In the genomic region with DNA sequence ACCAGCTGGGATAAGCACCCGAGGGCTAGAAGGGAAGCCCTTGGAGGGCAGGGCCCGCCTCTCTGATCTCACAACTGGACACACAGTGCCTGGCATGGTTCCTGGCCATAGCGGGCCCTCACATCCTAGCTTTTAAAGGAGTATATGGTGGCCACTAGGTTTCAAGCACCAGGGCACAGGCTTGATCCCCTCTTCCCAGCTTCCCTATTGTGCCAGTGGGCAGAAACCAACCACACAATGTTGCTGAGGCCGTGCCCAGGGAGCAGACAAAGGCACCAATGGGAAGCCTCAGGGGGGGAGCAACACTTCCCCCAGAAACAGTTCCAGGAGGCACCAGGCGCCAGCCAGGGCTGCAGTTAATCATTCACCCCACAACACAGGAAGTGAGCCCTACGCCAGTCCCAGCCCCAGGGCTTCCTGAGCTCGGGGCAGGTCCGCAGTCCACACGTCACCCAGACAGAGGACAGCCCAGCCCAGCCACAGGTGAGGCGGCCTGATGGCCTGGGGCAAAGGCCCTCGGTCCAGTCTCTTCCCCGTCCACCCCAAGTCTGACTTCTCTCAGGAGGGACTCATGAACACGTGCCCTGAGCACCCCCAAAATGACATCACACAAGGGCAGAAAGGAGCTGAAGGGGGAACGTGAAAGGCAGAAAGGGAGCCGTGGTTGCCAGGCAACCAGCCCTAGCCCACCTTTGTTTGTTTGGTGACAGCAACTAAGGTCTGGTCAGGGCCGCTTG, we compare ENCODE assay signal across 8 cellular contexts. TPM values are rescaled to one million over a fixed set of nuclear protein-coding genes. Genes with fewer than 3 reads are reported as not detected.
DNase-seq lines count a peak whose midpoint lies in the region; ATAC-seq and TF ChIP-seq lines count a peak whose summit lies in the region.

No MANE protein-coding gene starts in this region.

- CTCF ChIA-PET in MCF 10A (lab: Yijun Ruan, JAX): interaction anchor here (0.7 to 9.0 kb wide), 7 partner anchors 10 to 137 kb away, joined by 3 to 75 read pairs (median 3); partner anchors contain the start of gene SMIM5
- CTCF ChIA-PET in mammary epithelial cell (lab: Charles Lee; ENCODE audit: low non-redundant PET): no interaction called here

- H3K4me2 ChIP-seq in mammary epithelial cell (ENCODE audit: insufficient read depth, low read depth, low read length) (no peak overlapping the region), GM23248 (ENCODE audit: unreplicated experiment) (no peak overlapping the region)

- no peak overlapping the region for H3K9ac ChIP-seq in mammary epithelial cell (ENCODE audit: insufficient read depth, low read length)
- H3K9ac ChIP-seq in liver (ENCODE audit: low read depth in 1 of 2, low read length in 2 of 2): peak overlapping the region; percentile 24 to 85
- H3K9ac ChIP-seq in GM23248: no peak overlapping the region

- H3K9me2 ChIP-seq in GM23248 (ENCODE audit: insufficient read depth): no peaks in the 10 kb centered on the region

- no peaks in the 10 kb centered on the region for H3K27me3 ChIP-seq in mammary epithelial cell (ENCODE audit: insufficient read depth, low read length)
- H3K27me3 ChIP-seq in liver (ENCODE audit: control insufficient read depth in 4 of 4, insufficient read depth in 4 of 4, low read length in 3 of 4): no peaks in the 10 kb centered on the region
- no peaks in the 10 kb centered on the region for H3K27me3 ChIP-seq in GM23248 (replicated peaks; ENCODE audit: insufficient read depth)

- no peaks in the 10 kb centered on the region for H3K9me3 ChIP-seq in mammary epithelial cell (replicated peaks; ENCODE audit: insufficient read depth, low read length)
- no peaks in the 10 kb centered on the region for H3K9me3 ChIP-seq in liver (ENCODE audit: control insufficient read depth in 4 of 4, low read length in 3 of 4)
- H3K9me3 ChIP-seq in GM23248 (ENCODE audit: low read depth): no peaks in the 10 kb centered on the region

- dilution Hi-C loops in mammary epithelial cell (cut with HindIII; ENCODE audit: low sequenced_read_pairs): no loop called here

- H3K36me3 ChIP-seq in mammary epithelial cell (ENCODE audit: insufficient read depth, low read length) (no peaks in the 10 kb centered on the region), liver (ENCODE audit: control insufficient read depth in 4 of 4, insufficient read depth in 3 of 4, low read depth in 1 of 4, low read length in 3 of 4) (peaks cover 4 to 23% (median 11%) of the 10 kb centered on the region in 4 donors), GM23248 (ENCODE audit: low read depth) (no peaks in the 10 kb centered on the region)

- no peaks in the 10 kb centered on the region for H4K20me1 ChIP-seq in mammary epithelial cell (ENCODE audit: insufficient read depth, low read length)
- no peaks in the 10 kb centered on the region for H4K20me1 ChIP-seq in GM23248 (ENCODE audit: insufficient read depth)

- H3K4me1 ChIP-seq in mammary epithelial cell (ENCODE audit: insufficient read depth, low read length): no peaks in the 10 kb centered on the region
- peaks cover 6 to 17% (median 11%) of the 10 kb centered on the region in 4 donors for H3K4me1 ChIP-seq in liver (ENCODE audit: control insufficient read depth in 4 of 4, insufficient read depth in 4 of 4, low read length in 3 of 4)
- H3K4me1 ChIP-seq in GM23248 (ENCODE audit: insufficient read depth): no peaks in the 10 kb centered on the region

- no peak for TF ChIP-seq CTCF in MCF 10A (IDR thresholded peaks at IDR 0.05; ENCODE audit: unreplicated experiment)
- TF ChIP-seq CTCF in mammary epithelial cell (conservative IDR thresholded peaks at IDR 0.05 in 1 of 2, IDR thresholded peaks at IDR 0.05 in 1 of 2; ENCODE audit: extremely low read depth in 1 of 2, insufficient read depth in 1 of 2, low read depth in 1 of 2, low read length in 2 of 2): no peak
- no peak for TF ChIP-seq CTCF in liver (IDR thresholded peaks at IDR 0.05; ENCODE audit: low read depth, low read length, missing input control)

- H3K27me3 Mint-ChIP-seq in MCF 10A (ENCODE audit: insufficient read depth, unreplicated experiment): no peaks in the 10 kb centered on the region
- H3K27me3 Mint-ChIP-seq in activated naive CD8-positive, alpha-beta T cell treated with anti-CD3 and anti-CD28 coated beads, Interleukin-2, amount 10 ng/mL, durations not matched to agents 7 days and 5 days: no peaks in the 10 kb centered on the region

- BruUV-seq in MCF 10A (replicated peaks; lab: Mats Ljungman, UMichigan) (no TSS peak), mammary epithelial cell (replicated peaks; lab: Mats Ljungman, UMichigan) (no TSS peak)

- no peak overlapping the region for H3K4me3 Mint-ChIP-seq in MCF 10A (ENCODE audit: unreplicated experiment)
- peak overlapping the region; percentile 43 for H3K4me3 Mint-ChIP-seq in activated naive CD8-positive, alpha-beta T cell treated with anti-CD3 and anti-CD28 coated beads, Interleukin-2, amount 10 ng/mL, durations not matched to agents 7 days and 5 days

- in situ Hi-C loops in mammary epithelial cell (cut with MboI; ENCODE audit: low sequenced_read_pairs in 2 of 2) (no loop called here), GM23248 (cut with MboI) (no loop called here)

- POLR2A ChIA-PET in MCF 10A (lab: Yijun Ruan, JAX): no interaction called here
- POLR2A ChIA-PET in activated naive CD8-positive, alpha-beta T cell treated with anti-CD3 and anti-CD28 coated beads, Interleukin-2, amount 10 ng/mL, durations not matched to agents 7 days and 5 days (lab: Charles Lee): interaction anchor here (0.9 to 1.3 kb wide), 3 partner anchors 21 to 107 kb away, joined by 4 to 7 read pairs (median 5); partner anchors contain the start of genes RECQL5 and SAP30BP

- H2AFZ ChIP-seq in mammary epithelial cell (ENCODE audit: low read depth, low read length) (no peak overlapping the region), GM23248 (no peak overlapping the region)

- H3F3A ChIP-seq in GM23248 (ENCODE audit: insufficient read depth): no peaks in the 10 kb centered on the region

- no peak overlapping the region for H3K27ac Mint-ChIP-seq in MCF 10A (ENCODE audit: low read depth, unreplicated experiment)
- peak overlapping the region; percentile 92 for H3K27ac Mint-ChIP-seq in activated naive CD8-positive, alpha-beta T cell treated with anti-CD3 and anti-CD28 coated beads, Interleukin-2, amount 10 ng/mL, durations not matched to agents 7 days and 5 days

- no peaks in the 10 kb centered on the region for H3K79me2 ChIP-seq in mammary epithelial cell (ENCODE audit: insufficient read depth, low read length)
- no peaks in the 10 kb centered on the region for H3K79me2 ChIP-seq in GM23248 (ENCODE audit: insufficient read depth)

- intact Hi-C loops in MCF 10A (cut with micrococcal nuclease) (no loop called here), mammary epithelial cell (cut with micrococcal nuclease) (no loop called here)

- no peaks in the 10 kb centered on the region for H3K9me3 Mint-ChIP-seq in MCF 10A (ENCODE audit: unreplicated experiment)
- no peaks in the 10 kb centered on the region for H3K9me3 Mint-ChIP-seq in activated naive CD8-positive, alpha-beta T cell treated with anti-CD3 and anti-CD28 coated beads, Interleukin-2, amount 10 ng/mL, durations not matched to agents 7 days and 5 days

- WGBS in mammary epithelial cell (ENCODE audit: low coverage, missing lambda C conversion rate): 81% methylated on average over 12 of the region's 16 CpGs
- WGBS in liver: 24% methylated on average over 16 of the region's 16 CpGs
- 78 to 79% methylated on average over 16 of the region's 16 CpGs for WGBS in GM23248 (ENCODE audit: low coverage in 1 of 2, low lambda C conversion rate in 2 of 2, missing lambda C conversion rate in 2 of 2), 2 experiments

- H3K4me1 Mint-ChIP-seq in MCF 10A (ENCODE audit: insufficient read depth, unreplicated experiment): peaks cover 5% of the 10 kb centered on the region
- H3K4me1 Mint-ChIP-seq in activated naive CD8-positive, alpha-beta T cell treated with anti-CD3 and anti-CD28 coated beads, Interleukin-2, amount 10 ng/mL, durations not matched to agents 7 days and 5 days: peaks cover 6% of the 10 kb centered on the region

- H3K27ac ChIP-seq in mammary epithelial cell (ENCODE audit: insufficient read depth, low read depth, low read length): no peak overlapping the region
- peak overlapping the region; percentile 81 to 90 for H3K27ac ChIP-seq in liver (ENCODE audit: low read depth in 1 of 2, low read length in 2 of 2)
- no peak overlapping the region for H3K27ac ChIP-seq in GM23248

- DNase-seq in MCF 10A (ENCODE audit: unreplicated experiment) (peak; percentile 36), mammary epithelial cell (no peak), ureter (ENCODE audit: low spot score) (peak; percentile 90), GM23248 (no peak), NCI-H2107 (lab: John Stamatoyannopoulos, UW) (no peak)
- no peak for DNase-seq in activated naive CD8-positive, alpha-beta T cell treated with anti-CD3 and anti-CD28 coated beads, Interleukin-2, amount 10 ng/mL, durations not matched to agents 7 days and 5 days

- H3K4me3 ChIP-seq in mammary epithelial cell (replicated peaks in 1 of 3; ENCODE audit: insufficient read depth in 1 of 3, low read depth in 2 of 3, low read length in 3 of 3) (no peak overlapping the region), liver (ENCODE audit: low read depth in 1 of 3, low read length in 3 of 3) (peak overlapping the region in 1 of 3 donors; percentile 16), GM23248 (no peak overlapping the region)

- TF ChIP-seq RAD21 in liver (IDR thresholded peaks at IDR 0.05): peak in 1 of 2 donors; percentile 39

- H3K36me3 Mint-ChIP-seq in MCF 10A (ENCODE audit: insufficient read depth, unreplicated experiment): peaks cover 31% of the 10 kb centered on the region
- H3K36me3 Mint-ChIP-seq in activated naive CD8-positive, alpha-beta T cell treated with anti-CD3 and anti-CD28 coated beads, Interleukin-2, amount 10 ng/mL, durations not matched to agents 7 days and 5 days: no peaks in the 10 kb centered on the region

- peak; percentile 83 for ATAC-seq in HG03460 (IDR thresholded peaks at IDR 0.05; ENCODE audit: unreplicated experiment)
- peak; percentile 95 for ATAC-seq in activated naive CD8-positive, alpha-beta T cell treated with anti-CD3 and anti-CD28 coated beads, Interleukin-2, amount 10 ng/mL, durations not matched to agents 7 days and 5 days (ENCODE audit: low read depth)

RNA-seq across cellular contexts. Expression of gene SMIM5, which starts 12.8 kb away (rescaled TPM):
- 0.09 TPM in 1 of 2 replicates, not detected in the other for total RNA-seq in MCF 10A (2022)
- total RNA-seq in mammary epithelial cell: not detected
- polyA plus RNA-seq in mammary epithelial cell: 0.03 TPM
- not detected for polyA minus RNA-seq in mammary epithelial cell
- under 1 TPM; 0.26 to 0.42 TPM for total RNA-seq in activated naive CD8-positive, alpha-beta T cell treated with anti-CD3 and anti-CD28 coated beads, Interleukin-2, amount 10 ng/mL, durations not matched to agents 7 days and 5 days
- 10 to 100 TPM in 1 of 2 donors, under 1 TPM in 1; 0.25 to 54.9 TPM for total RNA-seq in liver
- under 1 TPM; 0.10 TPM for polyA plus RNA-seq in liver
- 9.5 TPM for total RNA-seq in ureter
- total RNA-seq in GM23248 (2014; rRNA removed; shearing (Covaris generic)): not detected in 2 replicates
- polyA plus RNA-seq in GM23248 (2016; fragmentation: Nextera tagmentation; extraction: Ambion mirVana): 0.08 and 0.16 TPM in 2 replicates

RNA-seq across cellular contexts. Expression of gene RECQL5, which starts 20.9 kb away (rescaled TPM):
- total RNA-seq in MCF 10A (2022): 36.3 and 47.9 TPM in 2 replicates
- 10 to 100 TPM; 25.3 to 34.8 TPM for total RNA-seq in mammary epithelial cell
- 14.5 TPM for polyA plus RNA-seq in mammary epithelial cell
- polyA minus RNA-seq in mammary epithelial cell: 27.2 TPM
- total RNA-seq in activated naive CD8-positive, alpha-beta T cell treated with anti-CD3 and anti-CD28 coated beads, Interleukin-2, amount 10 ng/mL, durations not matched to agents 7 days and 5 days: 10 to 100 TPM; 49.8 to 50.8 TPM
- 10 to 100 TPM; 12.1 to 15.1 TPM for total RNA-seq in liver
- 10 to 100 TPM in 1 of 2 donors, 1 to 10 TPM in 1; 8.3 to 10.9 TPM for polyA plus RNA-seq in liver
- total RNA-seq in ureter: 91.1 TPM
- 12.8 and 21.4 TPM in 2 replicates for total RNA-seq in GM23248 (2014; rRNA removed; shearing (Covaris generic))
- 14.3 and 20.9 TPM in 2 replicates for polyA plus RNA-seq in GM23248 (2016; fragmentation: Nextera tagmentation; extraction: Ambion mirVana)

RNA-seq across cellular contexts. Expression of gene SAP30BP, which starts 21.1 kb away (rescaled TPM):
- total RNA-seq in MCF 10A (2022) (108 and 123 TPM in 2 replicates), mammary epithelial cell (100 to 1,000 TPM in 1 of 2 donors, 10 to 100 TPM in 1; 49.0 to 105 TPM), liver (10 to 100 TPM; 20.9 to 32.5 TPM), ureter (106 TPM)
- polyA plus RNA-seq in mammary epithelial cell (85.8 TPM), liver (10 to 100 TPM; 27.9 to 33.4 TPM), GM23248 (2016; fragmentation: Nextera tagmentation; extraction: Ambion mirVana) (93.1 and 99.1 TPM in 2 replicates)
- 78.9 TPM for polyA minus RNA-seq in mammary epithelial cell
- total RNA-seq in activated naive CD8-positive, alpha-beta T cell treated with anti-CD3 and anti-CD28 coated beads, Interleukin-2, amount 10 ng/mL, durations not matched to agents 7 days and 5 days: 100 to 1,000 TPM; 112 to 113 TPM
- 60.8 and 93.7 TPM in 2 replicates for total RNA-seq in GM23248 (2014; rRNA removed; shearing (Covaris generic))

RNA-seq across cellular contexts. Expression of gene MYO15B, which starts 58.5 kb away (rescaled TPM):
- 10.9 and 16.9 TPM in 2 replicates for total RNA-seq in MCF 10A (2022)
- 1 to 10 TPM; 5.2 to 5.8 TPM for total RNA-seq in mammary epithelial cell
- polyA plus RNA-seq in mammary epithelial cell: 0.31 TPM
- not detected for polyA minus RNA-seq in mammary epithelial cell
- 100 to 1,000 TPM; 120 to 125 TPM for total RNA-seq in activated naive CD8-positive, alpha-beta T cell treated with anti-CD3 and anti-CD28 coated beads, Interleukin-2, amount 10 ng/mL, durations not matched to agents 7 days and 5 days
- 10 to 100 TPM; 21.2 to 34.4 TPM for total RNA-seq in liver
- polyA plus RNA-seq in liver: 10 to 100 TPM; 13.3 to 14.8 TPM
- total RNA-seq in ureter: 267 TPM
- total RNA-seq in GM23248 (2014; rRNA removed; shearing (Covaris generic)): 5.8 and 7.2 TPM in 2 replicates
- 0.65 and 1.3 TPM in 2 replicates for polyA plus RNA-seq in GM23248 (2016; fragmentation: Nextera tagmentation; extraction: Ambion mirVana)

Comparison
In these comparisons a context has a peak if more than half of its experiments do, and no peak if none do; other contexts are left out.
1. DNase-seq: peak in MCF 10A (single experiment) and ureter (single experiment); none in mammary epithelial cell (single experiment), activated naive CD8-positive, alpha-beta T cell treated with anti-CD3 and anti-CD28 coated beads, Interleukin-2, amount 10 ng/mL, durations not matched to agents 7 days and 5 days (single experiment), GM23248 (single experiment) and NCI-H2107 (single experiment).
2. H3K27ac ChIP-seq: peak in liver (2 of 2); none in mammary epithelial cell (single experiment) and GM23248 (single experiment).
3. H3K9ac ChIP-seq: peak in liver (2 of 2); none in mammary epithelial cell (single experiment) and GM23248 (single experiment).